In genomic region chr19:55041627-55042343, GRCh38 we compare ENCODE assay signal across 11 cellular contexts. TPM values are rescaled to one million over a fixed set of nuclear protein-coding genes. Genes with fewer than 3 reads are reported as not detected.
DNase-seq lines count a peak whose midpoint lies in the region; ATAC-seq and TF ChIP-seq lines count a peak whose summit lies in the region.
"Had no signal": no experiment of that assay in that cellular context is flagged by ENCODE, and none has a peak within 500 bp of the region (broad histone marks: within the 10 kb centered on the region; RNA-seq: fewer than 3 reads in every experiment).

No MANE protein-coding gene starts in this region.

- POLR2A ChIA-PET in HEK293T (lab: Yijun Ruan, JAX), result no interaction called here

- no peak overlapping the region for H3K27ac Mint-ChIP-seq in central memory CD8-positive, alpha-beta T cell (ENCODE audit: low read depth)

- H3K9me3 Mint-ChIP-seq in central memory CD8-positive, alpha-beta T cell, result no peaks in the 10 kb centered on the region

- H3K27me3 Mint-ChIP-seq in central memory CD8-positive, alpha-beta T cell, result no peaks in the 10 kb centered on the region

- DNase-seq in H7, result peak; percentile 19
- DNase-seq in activated CD4-positive, alpha-beta T cell treated with anti-CD3 and anti-CD28 coated beads for 4 hours, result peak; percentile 15 to 21
- no peak for DNase-seq in central memory CD8-positive, alpha-beta T cell (ENCODE audit: low spot score in 2 of 2)
- peak; percentile 18 for DNase-seq in stimulated activated CD4-positive, alpha-beta T cell treated with anti-CD3 and anti-CD28 coated beads, Interleukin-1b, Interleukin-23, amount 100 ng/mL, for 48 hours
- DNase-seq in HEK293T (ENCODE audit: extremely low spot score), result no peak
- DNase-seq: amniotic stem cell, DMS 273 treated with DMSO at 0.1 percent for 48 hours had no signal

- no peaks in the 10 kb centered on the region for H3K27me3 ChIP-seq in H7 (ENCODE audit: control insufficient read depth, insufficient read depth, low read length)

- H3K4me1 Mint-ChIP-seq in central memory CD8-positive, alpha-beta T cell, result peaks cover 19% of the 10 kb centered on the region

- H3K36me3 Mint-ChIP-seq in central memory CD8-positive, alpha-beta T cell (ENCODE audit: insufficient read depth), result peaks cover 18% of the 10 kb centered on the region

- CTCF ChIA-PET in HEK293T (lab: Yijun Ruan, JAX), result no interaction called here

- no peak for ATAC-seq in central memory CD8-positive, alpha-beta T cell (replicated peaks; ENCODE audit: extremely low read depth, poor library complexity, severe bottlenecking)
- ATAC-seq in GM21723 (IDR thresholded peaks at IDR 0.05; ENCODE audit: unreplicated experiment) (no peak), GM21423 (IDR thresholded peaks at IDR 0.05; ENCODE audit: unreplicated experiment) (no peak), GM19455 (IDR thresholded peaks at IDR 0.05; ENCODE audit: unreplicated experiment) (no peak)

- peaks cover 8% of the 10 kb centered on the region for H3K36me3 ChIP-seq in H7 (replicated peaks; ENCODE audit: control insufficient read depth, insufficient read depth, low read length)

- peak overlapping the region; percentile 26 for H3K4me3 Mint-ChIP-seq in central memory CD8-positive, alpha-beta T cell

- H3K4me3 ChIP-seq in H7 (ENCODE audit: insufficient read depth, low read depth, low read length), result no peak overlapping the region

TF ChIP-seq in HEK293T, 16 proteins besides CTCF, POLR2A, EP300 and RAD21:
- TF ChIP-seq PKNOX1 (IDR thresholded peaks at IDR 0.05), result no peak
- no peak for TF ChIP-seq BHLHE40 (IDR thresholded peaks at IDR 0.05; ENCODE audit: borderline replicate concordance)
- no peak for TF ChIP-seq FOXK2 (IDR thresholded peaks at IDR 0.05)
- no peak for TF ChIP-seq ZNF384 (IDR thresholded peaks at IDR 0.05)
- TF ChIP-seq NFRKB (IDR thresholded peaks at IDR 0.05), result no peak
- no peak for TF ChIP-seq ARNT (IDR thresholded peaks at IDR 0.05)
- TF ChIP-seq FOXM1 (IDR thresholded peaks at IDR 0.05; ENCODE audit: borderline replicate concordance), result no peak
- no peak for TF ChIP-seq L3MBTL2 (conservative IDR thresholded peaks at IDR 0.05)
- TF ChIP-seq FOXA1 (IDR thresholded peaks at IDR 0.05), result no peak
- no peak for TF ChIP-seq SP1 (IDR thresholded peaks at IDR 0.05)
- TF ChIP-seq ELF4 (IDR thresholded peaks at IDR 0.05), result no peak

RNA-seq across cellular contexts. Expression of gene GP6, which starts 3.7 kb away (rescaled TPM):
- not detected in 2 replicates for total RNA-seq in H7 (2014; rRNA removed; shearing (Covaris generic))
- total RNA-seq: epithelial cell of proximal tubule had no signal

RNA-seq across cellular contexts. Expression of gene RDH13, which starts 21.2 kb away (rescaled TPM):
- 21.2 and 24.4 TPM in 2 replicates for total RNA-seq in H7 (2014; rRNA removed; shearing (Covaris generic))

RNA-seq across cellular contexts. Expression of gene EPS8L1, which starts 33.9 kb away (rescaled TPM):
- 20.0 and 22.9 TPM in 2 replicates for total RNA-seq in H7 (2014; rRNA removed; shearing (Covaris generic))

Comparison
In these comparisons a context has a peak if more than half of its experiments do, and no peak if none do; other contexts are left out.
1. DNase-seq: peak in H7 (single experiment), activated CD4-positive, alpha-beta T cell treated with anti-CD3 and anti-CD28 coated beads for 4 hours (2 of 2) and stimulated activated CD4-positive, alpha-beta T cell treated with anti-CD3 and anti-CD28 coated beads, Interleukin-1b, Interleukin-23, amount 100 ng/mL, for 48 hours (single experiment); none in central memory CD8-positive, alpha-beta T cell (0 of 2) and HEK293T (single experiment).